ENCODE assay signal across 1 cellular context in genomic region chr22:46557736-46558480, GRCh38.
TF ChIP-seq lines count a peak whose summit lies in the region.

No MANE protein-coding gene starts in this region.

TF ChIP-seq in HepG2, 621 proteins besides CTCF, POLR2A, EP300 and RAD21:
- TF ChIP-seq HDAC2 (CRISPR knock-in tag; IDR thresholded peaks at IDR 0.05) (no peak), ISL2 (CRISPR knock-in tag; IDR thresholded peaks at IDR 0.05) (no peak), TOE1 (CRISPR knock-in tag; IDR thresholded peaks at IDR 0.05) (no peak), ZNF605 (CRISPR knock-in tag; IDR thresholded peaks at IDR 0.05) (no peak), FOXO1 (CRISPR knock-in tag; IDR thresholded peaks at IDR 0.05) (no peak), ZNF816 (CRISPR knock-in tag; IDR thresholded peaks at IDR 0.05; ENCODE audit: borderline replicate concordance) (no peak), HDAC6 (IDR thresholded peaks at IDR 0.05; ENCODE audit: low read depth, low read length) (no peak), ZBTB34 (CRISPR knock-in tag; IDR thresholded peaks at IDR 0.05) (no peak), HOXA5 (CRISPR knock-in tag; IDR thresholded peaks at IDR 0.05) (no peak), ETV6 (CRISPR knock-in tag; conservative IDR thresholded peaks at IDR 0.05) (no peak), NR2F6 (IDR thresholded peaks at IDR 0.05) (no peak), NR2F6 (CRISPR knock-in tag; IDR thresholded peaks at IDR 0.05) (no peak), TEAD3 (CRISPR knock-in tag; optimal IDR thresholded peaks at IDR 0.05; ENCODE audit: borderline replicate concordance) (no peak), ARNTL (CRISPR knock-in tag; IDR thresholded peaks at IDR 0.05) (no peak), FOXK1 (CRISPR knock-in tag; IDR thresholded peaks at IDR 0.05; ENCODE audit: borderline replicate concordance, low read depth) (no peak), TRIM22 (IDR thresholded peaks at IDR 0.05) (no peak)
